ENCODE assay signal across 11 cellular contexts in the genomic region with DNA sequence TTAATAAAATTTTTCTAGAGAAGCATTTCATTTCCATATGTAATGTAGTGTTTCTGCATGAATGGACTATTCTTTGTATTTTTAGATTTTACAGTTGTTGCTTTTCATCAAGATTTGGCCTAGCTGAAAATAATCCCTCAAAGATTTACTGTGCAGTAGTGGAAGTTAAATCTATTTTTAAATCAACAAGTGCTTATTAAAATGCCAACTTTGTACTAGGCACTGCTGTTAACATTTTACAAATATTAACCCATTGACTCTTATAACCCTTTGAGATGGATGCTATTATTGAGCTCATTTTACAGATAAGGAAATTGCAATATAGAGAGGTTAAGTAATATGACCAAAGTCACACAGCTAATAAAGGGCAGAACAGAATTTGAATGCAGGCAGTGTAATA.
"Had no signal": no experiment of that assay in that cellular context is flagged by ENCODE, and none has a peak within 500 bp of the region (broad histone marks: within the 10 kb centered on the region; RNA-seq: fewer than 3 reads in every experiment).

No MANE protein-coding gene starts in this region.

- H3K9me3 Mint-ChIP-seq: GM23338, H9 had no signal

- H3K36me3 Mint-ChIP-seq: IgD-negative memory B cell had no signal

- H3K4me2 ChIP-seq: GM23338, KMS-11 had no signal

- DNase-seq: H9, HCEC 1CT, HFFc6, KBM-7 had no signal

- ATAC-seq: GM23338, HepG2 had no signal

- H3K27me3 Mint-ChIP-seq: IgD-negative memory B cell had no signal

- H3K4me3 Mint-ChIP-seq: GM23338, H9, HFFc6, IgD-negative memory B cell had no signal

- H3K4me1 Mint-ChIP-seq: IgD-negative memory B cell had no signal

- FAIRE-seq: H1, H54, HepG2 had no signal

- H3K27ac ChIP-seq: HL-60, KMS-11 had no signal

- H3K9ac ChIP-seq: KMS-11 had no signal

- H3K27ac Mint-ChIP-seq: GM23338, H9, HFFc6, IgD-negative memory B cell had no signal

- H2AFZ ChIP-seq: GM23338 had no signal

- H3K4me3 ChIP-seq: GM23338 had no signal
